11 cellular contexts compared by ENCODE assay signal in genomic region chr1:6002714-6003501, GRCh38. TPM values are rescaled to one million over a fixed set of nuclear protein-coding genes. Genes with fewer than 3 reads are reported as not detected.
DNase-seq lines count a peak whose midpoint lies in the region; ATAC-seq and TF ChIP-seq lines count a peak whose summit lies in the region.
"Had no signal": no experiment of that assay in that cellular context is flagged by ENCODE, and none has a peak within 500 bp of the region (broad histone marks: within the 10 kb centered on the region; RNA-seq: fewer than 3 reads in every experiment).

No MANE protein-coding gene starts in this region.

- H3K27me3 Mint-ChIP-seq in WTC11 (ENCODE audit: low read depth), result no peaks in the 10 kb centered on the region

- H3K9me3 Mint-ChIP-seq in WTC11, result no peaks in the 10 kb centered on the region

- H3K4me1 ChIP-seq in SK-N-SH (ENCODE audit: control insufficient read depth in 1 of 2, insufficient read depth in 2 of 2, low read depth in 1 of 2, low read length in 1 of 2), result peaks cover 0 to 41% of the 10 kb centered on the region in 2 experiments; a peak in 1 of 4 replicates
- H3K4me1 ChIP-seq in spleen, result peaks cover 0 to 60% (median 19%) of the 10 kb centered on the region in 6 donors

- H3K9ac ChIP-seq in SK-N-SH, result no peak overlapping the region

- intact Hi-C loops in spleen (cut with DNase I; ENCODE audit: low total_unique reads), result no loop called here

- no peak for ATAC-seq in SK-N-SH treated with all-trans-retinoic acid at 6 μM for 48 hours
- ATAC-seq in WTC11, result peak; percentile 17; the same call in 1 of the 2 replicates
- peak; percentile 67 for ATAC-seq in left lobe of liver

- H3K79me2 ChIP-seq in SK-N-SH (ENCODE audit: insufficient read depth), result no peaks in the 10 kb centered on the region

- H2AFZ ChIP-seq in SK-N-SH (ENCODE audit: low read depth), result no peak overlapping the region

- H3K36me3 Mint-ChIP-seq in WTC11, result no peaks in the 10 kb centered on the region

- no peak overlapping the region for H3K4me3 ChIP-seq in SK-N-SH (ENCODE audit: low read depth in 2 of 2, low read length in 1 of 2)
- H3K4me3 ChIP-seq in spleen, result no peak overlapping the region

- TF ChIP-seq RAD21 in SK-N-SH (IDR thresholded peaks at IDR 0.05; ENCODE audit: low read length), result no peak

- POLR2A ChIA-PET in SK-N-SH (lab: Yijun Ruan, JAX), result interaction anchor here (0.6 to 1.2 kb wide), 3 partner anchors 11 to 46 kb away, joined by 3 read pairs; partner anchors contain the start of gene NPHP4
- POLR2A ChIA-PET in WTC11 (lab: Charles Lee), result no interaction called here

- H3K4me1 Mint-ChIP-seq in WTC11, result peaks cover 11% of the 10 kb centered on the region

- TF ChIP-seq POLR2A in spleen (IDR thresholded peaks at IDR 0.05), result no peak

- no peak overlapping the region for H3K4me3 Mint-ChIP-seq in WTC11

- no peaks in the 10 kb centered on the region for H4K20me1 ChIP-seq in SK-N-SH (ENCODE audit: insufficient read depth)

- H3K27me3 ChIP-seq in SK-N-SH (ENCODE audit: insufficient read depth) (no peaks in the 10 kb centered on the region), spleen (replicated peaks in 1 of 7) (no peaks in the 10 kb centered on the region)

- no peaks in the 10 kb centered on the region for H3K9me2 ChIP-seq in SK-N-SH

- 95% methylated on average over 12 of the region's 33 CpGs for WGBS in SK-N-SH (ENCODE audit: low lambda C conversion rate)
- 62 to 75% (median 66%) methylated on average over 30 to 33 of the region's 33 CpGs for WGBS in spleen, 5 donors

- no peaks in the 10 kb centered on the region for H3F3A ChIP-seq in SK-N-SH (replicated peaks; ENCODE audit: insufficient read depth)

- DNase-seq in SK-N-SH (peak; percentile 59), WTC11 (ENCODE audit: low spot score) (peak; percentile 13), left lobe of liver (ENCODE audit: low spot score) (no peak), spleen (peak; percentile 74), cerebellar cortex (ENCODE audit: low spot score) (no peak), NCI-H1048 (lab: John Stamatoyannopoulos, UW) (no peak), NCI-H446 (lab: John Stamatoyannopoulos, UW) (no peak)
- DNase-seq: ACHN; activated CD4-positive, alpha-beta T cell treated with anti-CD3 and anti-CD28 coated beads for 4 hours; effector CD8-positive, alpha-beta T cell had no signal

- H3K27ac Mint-ChIP-seq in WTC11, result 0 out of 2 replicates have a peak overlapping the region, but pooled peaks have one; percentile 49

- H3K27ac ChIP-seq in SK-N-SH (ENCODE audit: low read depth in 2 of 2, low read length in 1 of 2) (peak overlapping the region in 1 of 2 experiments; percentile 71; a peak in 1 of 4 replicates), spleen (no peak overlapping the region)

- TF ChIP-seq EP300 in SK-N-SH (IDR thresholded peaks at IDR 0.05; ENCODE audit: borderline replicate concordance in 1 of 2, low read depth in 1 of 2, low read length in 1 of 2), result no peak

- TF ChIP-seq CTCF in SK-N-SH (IDR thresholded peaks at IDR 0.05), result no peak
- no peak for TF ChIP-seq CTCF in WTC11 (IDR thresholded peaks at IDR 0.05)
- no peak for TF ChIP-seq CTCF in spleen (IDR thresholded peaks at IDR 0.05 in 8 of 11, conservative IDR thresholded peaks at IDR 0.05 in 3 of 11)

- H3K36me3 ChIP-seq in SK-N-SH (replicated peaks in 1 of 2; ENCODE audit: control insufficient read depth in 1 of 2, insufficient read depth in 2 of 2, low read length in 1 of 2) (no peaks in the 10 kb centered on the region), spleen (peaks cover 0 to 52% (median 3%) of the 10 kb centered on the region in 6 donors)

- no peaks in the 10 kb centered on the region for H3K9me3 ChIP-seq in SK-N-SH
- no peaks in the 10 kb centered on the region for H3K9me3 ChIP-seq in spleen

- CTCF ChIA-PET in SK-N-SH (lab: Yijun Ruan, JAX), result interaction anchor here (0.9 to 2.9 kb wide), 4 partner anchors 27 to 50 kb away, joined by 3 to 21 read pairs (median 6); no protein-coding TSS in a partner anchor
- CTCF ChIA-PET in WTC11 (lab: Charles Lee), result interaction anchor here (0.8 to 2.1 kb wide), 5 partner anchors 10 to 50 kb away, joined by 3 to 12 read pairs (median 5); partner anchors contain the start of gene NPHP4

- H3K4me2 ChIP-seq in SK-N-SH, result no peak overlapping the region

TF ChIP-seq in SK-N-SH, 30 proteins besides CTCF, POLR2A, EP300 and RAD21 (continues in another document):
- TF ChIP-seq RXRA (IDR thresholded peaks at IDR 0.05; ENCODE audit: borderline replicate concordance, low read depth), result no peak
- TF ChIP-seq YY1 (IDR thresholded peaks at IDR 0.05; ENCODE audit: low read depth), result no peak
- TF ChIP-seq TAF1 (IDR thresholded peaks at IDR 0.05; ENCODE audit: borderline replicate concordance, low read depth, low read length), result no peak
- no peak for TF ChIP-seq SMC3 (IDR thresholded peaks at IDR 0.05; ENCODE audit: low read depth, low read length)
- TF ChIP-seq TEAD4 (IDR thresholded peaks at IDR 0.05; ENCODE audit: borderline replicate concordance, insufficient read depth), result no peak
- TF ChIP-seq POLR2AphosphoS5 (IDR thresholded peaks at IDR 0.05; ENCODE audit: low read depth, low read length), result no peak
- TF ChIP-seq, protein P1, sequence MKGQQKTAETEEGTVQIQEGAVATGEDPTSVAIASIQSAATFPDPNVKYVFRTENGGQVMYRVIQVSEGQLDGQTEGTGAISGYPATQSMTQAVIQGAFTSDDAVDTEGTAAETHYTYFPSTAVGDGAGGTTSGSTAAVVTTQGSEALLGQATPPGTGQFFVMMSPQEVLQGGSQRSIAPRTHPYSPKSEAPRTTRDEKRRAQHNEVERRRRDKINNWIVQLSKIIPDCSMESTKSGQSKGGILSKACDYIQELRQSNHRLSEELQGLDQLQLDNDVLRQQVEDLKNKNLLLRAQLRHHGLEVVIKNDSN (IDR thresholded peaks at IDR 0.05; ENCODE audit: borderline replicate concordance, low read depth), result no peak
- TF ChIP-seq RFX5 (IDR thresholded peaks at IDR 0.05; ENCODE audit: low read length), result no peak
- TF ChIP-seq CHD2 (IDR thresholded peaks at IDR 0.05; ENCODE audit: low read length, partially characterized antibody), result no peak
- TF ChIP-seq GABPA (IDR thresholded peaks at IDR 0.05; ENCODE audit: low read depth), result no peak

TF ChIP-seq in SK-N-SH treated with all-trans-retinoic acid at 6 μM for 48 hours, 23 proteins besides CTCF, POLR2A, EP300 and RAD21 (continues in another document):
- TF ChIP-seq OSR1 (CRISPR knock-in tag; IDR thresholded peaks at IDR 0.05) (no peak), GLIS3 (CRISPR knock-in tag; IDR thresholded peaks at IDR 0.05) (no peak), CSDC2 (CRISPR knock-in tag; IDR thresholded peaks at IDR 0.05) (no peak), ZFP30 (CRISPR knock-in tag; IDR thresholded peaks at IDR 0.05) (no peak), ZFP3 (CRISPR knock-in tag; IDR thresholded peaks at IDR 0.05) (no peak)

TF ChIP-seq in WTC11, 78 proteins besides CTCF, POLR2A, EP300 and RAD21:
- TF ChIP-seq ESRRA (CRISPR knock-in tag; IDR thresholded peaks at IDR 0.05; ENCODE audit: borderline replicate concordance) (no peak), ZNF423 (CRISPR knock-in tag; IDR thresholded peaks at IDR 0.05) (peak; percentile 17; the same call in 1 of the 2 replicates), NFATC4 (CRISPR knock-in tag; IDR thresholded peaks at IDR 0.05) (no peak)

RNA-seq across cellular contexts. Expression of gene NPHP4, which starts 10.7 kb away (rescaled TPM):
- polyA plus RNA-seq in SK-N-SH (2012; rRNA removed), result 4.6 and 7.0 TPM in 2 replicates
- polyA plus RNA-seq in SK-N-SH (2012; cell fraction: cytosol; rRNA removed), result 1.9 and 3.3 TPM in 2 replicates
- 29.0 and 38.1 TPM in 2 replicates for polyA plus RNA-seq in SK-N-SH (2012; cell fraction: nucleus; rRNA removed)
- 10.6 to 16.8 TPM (median 12.0 TPM) in 3 replicates for total RNA-seq in WTC11 (2021)
- total RNA-seq in left lobe of liver, result 4.5 TPM
- 10 to 100 TPM in 5 of 7 donors, 1 to 10 TPM in 2; 8.4 to 17.5 (median 10.9) TPM for total RNA-seq in spleen
- polyA plus RNA-seq in spleen, result 1 to 10 TPM; 1.2 to 3.4 (median 2.6) TPM

RNA-seq across cellular contexts. Expression of gene KCNAB2, which starts 42.8 kb away (rescaled TPM):
- 6.1 and 7.6 TPM in 2 replicates for polyA plus RNA-seq in SK-N-SH (2012; rRNA removed)
- polyA plus RNA-seq in SK-N-SH (2012; cell fraction: cytosol; rRNA removed), result 3.3 and 4.6 TPM in 2 replicates
- polyA plus RNA-seq in SK-N-SH (2012; cell fraction: nucleus; rRNA removed), result 12.2 and 13.1 TPM in 2 replicates
- total RNA-seq in WTC11 (2021), result 9.3 to 10.3 TPM (median 9.6 TPM) in 3 replicates
- 6.9 TPM for total RNA-seq in left lobe of liver
- 100 to 1,000 TPM in 4 of 7 donors, 10 to 100 TPM in 3; 80.3 to 135 (median 109) TPM for total RNA-seq in spleen
- polyA plus RNA-seq in spleen, result 10 to 100 TPM; 23.2 to 51.5 (median 23.9) TPM

Comparison
In these comparisons a context has a peak if more than half of its experiments do, and no peak if none do; other contexts are left out.
1. DNase-seq: peak in SK-N-SH (single experiment), WTC11 (single experiment) and spleen (single experiment); none in left lobe of liver (single experiment), cerebellar cortex (single experiment), NCI-H1048 (single experiment) and NCI-H446 (0 of 2).